Comparison of ENCODE assay signal across 39 cellular contexts in genomic region chr18:71022389-71022788, GRCh38.
"Had no signal": no experiment of that assay in that cellular context is flagged by ENCODE, and none has a peak within 500 bp of the region (broad histone marks: within the 10 kb centered on the region; RNA-seq: fewer than 3 reads in every experiment).

No MANE protein-coding gene starts in this region.

- H3K27ac Mint-ChIP-seq: activated naive CD4-positive, alpha-beta T cell treated with anti-CD3 and anti-CD28 coated beads for 36 hours; activated naive CD4-positive, alpha-beta T cell treated with anti-CD3 and anti-CD28 coated beads, Interleukin-2, amount 10 ng/mL, durations not matched to agents 7 days and 5 days; activated naive CD4-positive, alpha-beta T cell treated with anti-CD3 and anti-CD28 coated beads, Interleukin-2, amount 50 U/mL, for 24 hours; activated naive CD4-positive, alpha-beta T cell treated with anti-CD3 and anti-CD28 coated beads, Interleukin-2, amount 50 U/mL, for 72 hours; activated naive CD8-positive, alpha-beta T cell; activated naive CD8-positive, alpha-beta T cell treated with anti-CD3 and anti-CD28 coated beads for 36 hours; activated naive CD8-positive, alpha-beta T cell treated with anti-CD3 and anti-CD28 coated beads, Interleukin-2, amount 10 ng/mL, durations not matched to agents 7 days and 5 days; activated naive CD8-positive, alpha-beta T cell treated with anti-CD3 and anti-CD28 coated beads, Interleukin-2, amount 50 U/mL, for 24 hours; activated T-cell treated with anti-CD3 and anti-CD28 coated beads, Interleukin-2, amount 50 U/mL, for 24 hours; activated T-helper 1 cell treated with anti-CD3 and anti-CD28 coated beads, Interleukin-12 subunit alpha, Interleukin-12 subunit beta, Interleukin-2, Interleukin-4 antibody, amounts not matched to agents 30 ng/mL and 10 ng/mL and 1 ng/mL, durations not matched to agents 14 hours and 24 hours and 36 hours; activated T-helper 17 cell treated with anti-CD3 and anti-CD28 coated beads, Interleukin-2, amount 50 U/mL, for 72 hours; activated T-helper 2 cell treated with anti-CD3 and anti-CD28 coated beads, Interferon-gamma antibody, Interleukin-2, Interleukin-4, amounts not matched to agents 10 μg/mL and 5 μg/mL and 100 μg/mL, durations not matched to agents 14 hours and 24 hours and 36 hours; brain had no signal

- H3K9me3 ChIP-seq: adrenal gland, ascending aorta, body of pancreas, breast epithelium had no signal

- H3K4me3 ChIP-seq: adrenal gland, ascending aorta, body of pancreas, breast epithelium, cardiac muscle cell had no signal

- DNase-seq: activated effector memory CD4-positive, alpha-beta T cell treated with anti-CD3 and anti-CD28 coated beads, Interleukin-2, amount 50 U/mL, for 16 hours; activated effector memory CD4-positive, alpha-beta T cell treated with Interleukin-2 at 50 U/mL for 16 hours; activated gamma-delta T cell; activated gamma-delta T cell treated with Interleukin-2 at 50 U/mL for 16 hours; activated naive CD4-positive, alpha-beta T cell; activated naive CD4-positive, alpha-beta T cell treated with anti-CD3 and anti-CD28 coated beads for 36 hours; activated naive CD4-positive, alpha-beta T cell treated with anti-CD3 and anti-CD28 coated beads, Interleukin-2, amount 10 ng/mL, durations not matched to agents 7 days and 5 days; activated naive CD4-positive, alpha-beta T cell treated with anti-CD3 and anti-CD28 coated beads, Interleukin-2, amount 50 U/mL, for 16 hours; activated naive CD4-positive, alpha-beta T cell treated with Interleukin-2 at 50 U/mL for 16 hours; activated naive CD8-positive, alpha-beta T cell treated with anti-CD3 and anti-CD28 coated beads for 36 hours; activated naive CD8-positive, alpha-beta T cell treated with anti-CD3 and anti-CD28 coated beads, Interleukin-2, amount 10 ng/mL, durations not matched to agents 7 days and 5 days; activated naive CD8-positive, alpha-beta T cell treated with anti-CD3 and anti-CD28 coated beads, Interleukin-2, amount 50 U/mL, for 24 hours; activated T-cell treated with anti-CD3 and anti-CD28 coated beads, Interleukin-2, amount 50 U/mL, for 1 hour; activated T-cell treated with anti-CD3 and anti-CD28 coated beads, Interleukin-2, amount 50 U/mL, for 24 hours; activated T-cell treated with anti-CD3 and anti-CD28 coated beads, Interleukin-2, amount 50 U/mL, for 4 hours; activated T-cell treated with anti-CD3 and anti-CD28 coated beads, Interleukin-2, amount 50 U/mL, for 48 hours; adrenal gland; amniotic stem cell; amygdala; anterior cingulate cortex; aorta; body of pancreas; brain microvascular endothelial cell; caudate nucleus; central memory CD4-positive, alpha-beta T cell; cerebellar nuclear complex had no signal

- FAIRE-seq: astrocyte, bronchial epithelial cell had no signal

- H3K27me3 Mint-ChIP-seq: activated naive CD4-positive, alpha-beta T cell treated with anti-CD3 and anti-CD28 coated beads, Interleukin-2, amount 10 ng/mL, durations not matched to agents 7 days and 5 days; activated naive CD4-positive, alpha-beta T cell treated with anti-CD3 and anti-CD28 coated beads, Interleukin-2, amount 50 U/mL, for 24 hours; activated naive CD8-positive, alpha-beta T cell; activated naive CD8-positive, alpha-beta T cell treated with anti-CD3 and anti-CD28 coated beads for 36 hours; activated naive CD8-positive, alpha-beta T cell treated with anti-CD3 and anti-CD28 coated beads, Interleukin-2, amount 10 ng/mL, durations not matched to agents 7 days and 5 days; activated naive CD8-positive, alpha-beta T cell treated with anti-CD3 and anti-CD28 coated beads, Interleukin-2, amount 50 U/mL, for 24 hours; activated T-cell treated with anti-CD3 and anti-CD28 coated beads, Interleukin-2, amount 50 U/mL, for 24 hours; activated T-helper 17 cell treated with anti-CD3 and anti-CD28 coated beads, Interleukin-2, amount 50 U/mL, for 72 hours; brain; central memory CD8-positive, alpha-beta T cell had no signal

- ATAC-seq: activated naive CD4-positive, alpha-beta T cell treated with anti-CD3 and anti-CD28 coated beads, Interleukin-2, amount 50 U/mL, for 72 hours; activated naive CD8-positive, alpha-beta T cell treated with anti-CD3 and anti-CD28 coated beads, Interleukin-2, amount 50 U/mL, for 24 hours; activated T-cell treated with anti-CD3 and anti-CD28 coated beads, Interleukin-2, amount 50 U/mL, for 4 hours; activated T-helper 17 cell treated with anti-CD3 and anti-CD28 coated beads, Interleukin-2, amount 50 U/mL, for 72 hours; body of pancreas had no signal

- H3K4me1 Mint-ChIP-seq: activated naive CD4-positive, alpha-beta T cell treated with anti-CD3 and anti-CD28 coated beads, Interleukin-2, amount 10 ng/mL, durations not matched to agents 7 days and 5 days; activated naive CD8-positive, alpha-beta T cell treated with anti-CD3 and anti-CD28 coated beads for 36 hours; activated naive CD8-positive, alpha-beta T cell treated with anti-CD3 and anti-CD28 coated beads, Interleukin-2, amount 10 ng/mL, durations not matched to agents 7 days and 5 days; activated naive CD8-positive, alpha-beta T cell treated with anti-CD3 and anti-CD28 coated beads, Interleukin-2, amount 50 U/mL, for 24 hours; activated T-helper 17 cell treated with anti-CD3 and anti-CD28 coated beads, Interleukin-2, amount 50 U/mL, for 72 hours; brain; central memory CD8-positive, alpha-beta T cell had no signal

- H3K4me3 Mint-ChIP-seq: activated naive CD4-positive, alpha-beta T cell treated with anti-CD3 and anti-CD28 coated beads for 36 hours; activated naive CD4-positive, alpha-beta T cell treated with anti-CD3 and anti-CD28 coated beads, Interleukin-2, amount 10 ng/mL, durations not matched to agents 7 days and 5 days; activated naive CD4-positive, alpha-beta T cell treated with anti-CD3 and anti-CD28 coated beads, Interleukin-2, amount 50 U/mL, for 24 hours; activated naive CD8-positive, alpha-beta T cell; activated naive CD8-positive, alpha-beta T cell treated with anti-CD3 and anti-CD28 coated beads for 36 hours; activated naive CD8-positive, alpha-beta T cell treated with anti-CD3 and anti-CD28 coated beads, Interleukin-2, amount 10 ng/mL, durations not matched to agents 7 days and 5 days; activated naive CD8-positive, alpha-beta T cell treated with anti-CD3 and anti-CD28 coated beads, Interleukin-2, amount 50 U/mL, for 24 hours; activated T-cell treated with anti-CD3 and anti-CD28 coated beads, Interleukin-2, amount 50 U/mL, for 24 hours; activated T-cell treated with anti-CD3 and anti-CD28 coated beads, Interleukin-2, amount 50 U/mL, for 4 hours; activated T-helper 1 cell treated with anti-CD3 and anti-CD28 coated beads, Interleukin-12 subunit alpha, Interleukin-12 subunit beta, Interleukin-2, Interleukin-4 antibody, amounts not matched to agents 30 ng/mL and 10 ng/mL and 1 ng/mL, durations not matched to agents 14 hours and 24 hours and 36 hours; activated T-helper 17 cell treated with anti-CD3 and anti-CD28 coated beads, Interleukin-2, amount 50 U/mL, for 72 hours; brain; central memory CD8-positive, alpha-beta T cell had no signal

- H3K27me3 ChIP-seq: adrenal gland, ascending aorta, body of pancreas, brain microvascular endothelial cell, breast epithelium, cardiac muscle cell had no signal

- H3K27ac ChIP-seq: adrenal gland, ascending aorta, body of pancreas, brain microvascular endothelial cell, breast epithelium, cardiac muscle cell had no signal

- H3K36me3 ChIP-seq: adrenal gland, ascending aorta, brain microvascular endothelial cell, breast epithelium, cardiac muscle cell had no signal

- H3K4me1 ChIP-seq: adrenal gland, ascending aorta, body of pancreas, breast epithelium had no signal

- H3K36me3 Mint-ChIP-seq: activated naive CD4-positive, alpha-beta T cell treated with anti-CD3 and anti-CD28 coated beads, Interleukin-2, amount 10 ng/mL, durations not matched to agents 7 days and 5 days; activated naive CD8-positive, alpha-beta T cell; activated naive CD8-positive, alpha-beta T cell treated with anti-CD3 and anti-CD28 coated beads, Interleukin-2, amount 10 ng/mL, durations not matched to agents 7 days and 5 days; brain had no signal

- H3K9me3 Mint-ChIP-seq: activated T-helper 17 cell treated with anti-CD3 and anti-CD28 coated beads, Interleukin-2, amount 50 U/mL, for 72 hours had no signal
